In the genomic region with DNA sequence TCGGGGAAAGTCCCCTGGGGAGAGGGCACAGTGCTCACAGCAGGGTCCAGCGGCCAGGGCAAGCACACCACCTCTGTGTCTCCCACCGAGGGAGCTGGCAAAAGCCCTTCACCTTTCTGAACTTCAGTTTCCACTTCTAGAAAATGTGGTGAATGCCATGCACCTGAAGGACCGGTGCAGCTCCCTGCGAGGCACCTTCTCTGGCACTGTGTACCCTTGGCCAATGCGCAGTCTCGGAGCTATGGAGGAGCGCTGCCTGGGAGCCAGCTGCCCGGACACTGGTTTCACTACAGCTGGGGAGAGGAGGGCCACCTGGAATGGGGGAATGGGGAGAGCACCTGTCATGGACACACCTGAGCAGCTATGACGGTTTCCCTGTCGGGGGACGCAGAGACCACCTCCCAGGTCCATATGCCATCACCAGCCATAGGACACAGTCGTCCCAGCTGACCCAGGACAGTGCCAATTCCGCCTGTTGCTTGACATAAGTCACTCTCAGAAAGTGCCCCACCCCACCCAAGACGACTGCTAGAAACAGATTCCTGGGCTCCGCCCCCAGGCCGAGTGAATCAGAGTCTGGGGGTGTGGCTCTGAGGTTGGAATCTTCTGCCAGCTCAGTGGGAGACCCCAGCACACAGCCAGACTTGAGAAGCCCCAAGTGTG, we compare ENCODE assay signal across 2 cellular contexts.
TF ChIP-seq lines count a peak whose summit lies in the region.

No MANE protein-coding gene starts in this region.

TF ChIP-seq in IMR-90, 13 proteins besides CTCF, POLR2A, EP300 and RAD21:
- no peak for TF ChIP-seq SMC3 (IDR thresholded peaks at IDR 0.05; ENCODE audit: low read depth, low read length)
- TF ChIP-seq MAFK (IDR thresholded peaks at IDR 0.05; ENCODE audit: low read depth, low read length) = no peak
- no peak for TF ChIP-seq CEBPB (IDR thresholded peaks at IDR 0.05; ENCODE audit: low read depth, low read length)
- TF ChIP-seq FOS (IDR thresholded peaks at IDR 0.05; ENCODE audit: low read depth, low read length) = no peak
- no peak for TF ChIP-seq RFX5 (IDR thresholded peaks at IDR 0.05; ENCODE audit: low read depth, low read length)
- TF ChIP-seq, protein P1, sequence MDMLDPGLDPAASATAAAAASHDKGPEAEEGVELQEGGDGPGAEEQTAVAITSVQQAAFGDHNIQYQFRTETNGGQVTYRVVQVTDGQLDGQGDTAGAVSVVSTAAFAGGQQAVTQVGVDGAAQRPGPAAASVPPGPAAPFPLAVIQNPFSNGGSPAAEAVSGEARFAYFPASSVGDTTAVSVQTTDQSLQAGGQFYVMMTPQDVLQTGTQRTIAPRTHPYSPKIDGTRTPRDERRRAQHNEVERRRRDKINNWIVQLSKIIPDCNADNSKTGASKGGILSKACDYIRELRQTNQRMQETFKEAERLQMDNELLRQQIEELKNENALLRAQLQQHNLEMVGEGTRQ (IDR thresholded peaks at IDR 0.05; ENCODE audit: low read depth, low read length) = no peak
- no peak for TF ChIP-seq NFE2L2 (IDR thresholded peaks at IDR 0.05; ENCODE audit: low read depth, low read length)
- no peak for TF ChIP-seq CHD1 (IDR thresholded peaks at IDR 0.05; ENCODE audit: low read depth, low read length)

TF ChIP-seq in HEK293T, 16 proteins besides CTCF, POLR2A, EP300 and RAD21:
- TF ChIP-seq CTBP1 (IDR thresholded peaks at IDR 0.05; ENCODE audit: borderline replicate concordance) (no peak), SP1 (IDR thresholded peaks at IDR 0.05) (no peak), ARNT (IDR thresholded peaks at IDR 0.05) (no peak), NFRKB (IDR thresholded peaks at IDR 0.05) (no peak), LEF1 (IDR thresholded peaks at IDR 0.05; ENCODE audit: borderline replicate concordance) (no peak), FOXA1 (IDR thresholded peaks at IDR 0.05) (no peak), BHLHE40 (IDR thresholded peaks at IDR 0.05; ENCODE audit: borderline replicate concordance) (no peak), ELF4 (IDR thresholded peaks at IDR 0.05) (no peak)
